ENCODE assay signal across 8 cellular contexts in the genomic region with DNA sequence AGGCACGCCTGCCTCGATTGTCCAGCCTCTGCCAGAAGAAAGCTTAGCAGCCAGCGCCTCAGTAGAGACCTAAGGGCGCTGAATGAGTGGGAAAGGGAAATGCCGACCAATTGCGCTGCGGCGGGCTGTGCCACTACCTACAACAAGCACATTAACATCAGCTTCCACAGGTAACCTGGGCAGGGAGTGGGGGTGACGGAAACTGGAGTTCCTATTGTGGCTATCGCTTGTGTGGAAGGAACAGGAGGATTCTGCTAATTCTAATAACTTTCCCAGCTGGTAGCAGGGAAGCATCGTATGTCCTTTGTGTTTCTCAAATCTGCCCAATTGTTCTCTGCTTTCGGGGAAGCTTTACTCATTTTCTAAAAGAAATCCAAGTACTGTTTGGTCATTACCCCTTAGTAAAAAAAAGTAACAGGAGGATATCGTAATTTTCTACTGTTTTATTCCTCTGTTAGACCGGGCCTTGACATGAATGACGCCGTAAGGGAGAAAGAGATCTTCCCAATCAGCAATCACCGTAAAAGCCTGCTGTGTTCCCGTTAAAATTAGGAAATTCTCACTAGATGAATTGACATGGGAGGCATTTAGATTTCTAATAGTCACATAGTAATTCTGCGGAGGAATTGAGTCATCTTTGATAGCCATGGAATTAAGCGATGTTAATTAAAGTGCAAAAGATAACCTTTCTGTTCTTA. TPM values are rescaled to one million over a fixed set of nuclear protein-coding genes. Genes with fewer than 3 reads are reported as not detected.
DNase-seq lines count a peak whose midpoint lies in the region; ATAC-seq and TF ChIP-seq lines count a peak whose summit lies in the region.

No MANE protein-coding gene starts in this region.

- peaks cover 31% of the 10 kb centered on the region for H3K4me1 Mint-ChIP-seq in activated T-cell treated with anti-CD3 and anti-CD28 coated beads, Interleukin-2, amount 50 U/mL, for 4 hours (ENCODE audit: low read depth)

- TF ChIP-seq CTCF in WERI-Rb-1 (IDR thresholded peaks at IDR 0.05; ENCODE audit: low read depth, low read length) (no peak), foreskin fibroblast (IDR thresholded peaks at IDR 0.05; ENCODE audit: low read depth, low read length) (no peak), psoas muscle (IDR thresholded peaks at IDR 0.05) (no peak)

- H3K36me3 ChIP-seq in WERI-Rb-1 (peaks cover 7% of the 10 kb centered on the region), psoas muscle (ENCODE audit: insufficient read depth in 1 of 2, low read depth in 1 of 2) (peaks cover 0 to 11% of the 10 kb centered on the region in 2 donors)

- intact Hi-C loops in psoas muscle (cut with DNase I) = loop anchor here (5.0 to 10.0 kb wide), 2 partner anchors 88 to 180 kb away; a partner anchor contains a TSS

- 0 to 1% (median 1%) methylated on average over 20 of the region's 20 CpGs for WGBS in psoas muscle, 3 donors

- H3K4me3 Mint-ChIP-seq in activated T-cell treated with anti-CD3 and anti-CD28 coated beads, Interleukin-2, amount 50 U/mL, for 4 hours = peak overlapping the region; percentile 99

- no peaks in the 10 kb centered on the region for H3K27me3 Mint-ChIP-seq in activated T-cell treated with anti-CD3 and anti-CD28 coated beads, Interleukin-2, amount 50 U/mL, for 4 hours (ENCODE audit: low read depth)

- H3K27ac ChIP-seq in WERI-Rb-1 = peak overlapping the region; percentile 82
- H3K27ac ChIP-seq in psoas muscle = peak overlapping the region; percentile 97

- no peaks in the 10 kb centered on the region for H3K27me3 ChIP-seq in WERI-Rb-1 (ENCODE audit: insufficient read depth, low read depth, severe bottlenecking)
- no peaks in the 10 kb centered on the region for H3K27me3 ChIP-seq in psoas muscle (ENCODE audit: insufficient read depth in 3 of 3, low read length in 2 of 3)

- peak overlapping the region; percentile 80 for H3K4me3 ChIP-seq in WERI-Rb-1 (ENCODE audit: low read depth, low read length)
- peak overlapping the region; percentile 67 to 98 for H3K4me3 ChIP-seq in foreskin fibroblast (ENCODE audit: low read depth in 1 of 2, low read length in 2 of 2)
- peak overlapping the region; percentile 93 for H3K4me3 ChIP-seq in psoas muscle

- no peaks in the 10 kb centered on the region for H3K9me3 ChIP-seq in WERI-Rb-1 (ENCODE audit: severe bottlenecking)
- no peaks in the 10 kb centered on the region for H3K9me3 ChIP-seq in psoas muscle

- ATAC-seq in activated T-cell treated with anti-CD3 and anti-CD28 coated beads, Interleukin-2, amount 50 U/mL, for 4 hours = peak; percentile 6 to 16
- peak; percentile 16 for ATAC-seq in HG02885 (IDR thresholded peaks at IDR 0.05; ENCODE audit: poor library complexity, unreplicated experiment)
- ATAC-seq in psoas muscle = peak in 2 of 4 donors; percentile 6 to 9

- H3K4me1 ChIP-seq in psoas muscle = peaks cover 27% of the 10 kb centered on the region

- no peaks in the 10 kb centered on the region for H3K9me3 Mint-ChIP-seq in activated T-cell treated with anti-CD3 and anti-CD28 coated beads, Interleukin-2, amount 50 U/mL, for 4 hours

- peaks cover 19% of the 10 kb centered on the region for H3K36me3 Mint-ChIP-seq in activated T-cell treated with anti-CD3 and anti-CD28 coated beads, Interleukin-2, amount 50 U/mL, for 4 hours (ENCODE audit: insufficient read depth)

- DNase-seq in activated T-cell treated with anti-CD3 and anti-CD28 coated beads, Interleukin-2, amount 50 U/mL, for 4 hours = no peak
- DNase-seq in activated T-cell treated with anti-CD3 and anti-CD28 coated beads for 4 hours (no peak), WERI-Rb-1 (no peak), foreskin fibroblast (peak in 1 of 2 donors; percentile 30), psoas muscle (no peak), T1000 (lab: John Stamatoyannopoulos, UW) (no peak), SW 1271 (lab: John Stamatoyannopoulos, UW) (no peak)

RNA-seq across cellular contexts. Expression of a gene that starts 0.5 kb away (rescaled TPM):
- total RNA-seq in activated T-cell treated with anti-CD3 and anti-CD28 coated beads, Interleukin-2, amount 50 U/mL, for 4 hours = 10 to 100 TPM in 2 of 3 donors, 1 to 10 TPM in 1; 6.5 to 11.6 (median 10.1) TPM
- total RNA-seq in psoas muscle = 1 to 10 TPM; 3.8 to 7.2 (median 5.5) TPM
- polyA plus RNA-seq in psoas muscle = 1 to 10 TPM; 3.3 to 9.8 (median 5.2) TPM

RNA-seq across cellular contexts. Expression of a gene that starts 0.9 kb away (rescaled TPM):
- 10 to 100 TPM; 26.1 to 37.2 (median 28.6) TPM for total RNA-seq in activated T-cell treated with anti-CD3 and anti-CD28 coated beads, Interleukin-2, amount 50 U/mL, for 4 hours
- 10 to 100 TPM in 3 of 4 donors, 1 to 10 TPM in 1; 9.8 to 18.1 (median 15.5) TPM for total RNA-seq in psoas muscle
- polyA plus RNA-seq in psoas muscle = 10 to 100 TPM in 1 of 3 donors, 1 to 10 TPM in 2; 5.5 to 15.0 (median 6.0) TPM

RNA-seq across cellular contexts. Expression of a gene that starts 21.3 kb away (rescaled TPM):
- 10 to 100 TPM; 10.4 to 17.8 (median 14.8) TPM for total RNA-seq in activated T-cell treated with anti-CD3 and anti-CD28 coated beads, Interleukin-2, amount 50 U/mL, for 4 hours
- total RNA-seq in psoas muscle = 10 to 100 TPM; 10.4 to 29.7 (median 23.0) TPM
- polyA plus RNA-seq in psoas muscle = 10 to 100 TPM in 2 of 3 donors, 1 to 10 TPM in 1; 6.0 to 31.1 (median 12.6) TPM
